10 cellular contexts compared by ENCODE assay signal in the genomic region with DNA sequence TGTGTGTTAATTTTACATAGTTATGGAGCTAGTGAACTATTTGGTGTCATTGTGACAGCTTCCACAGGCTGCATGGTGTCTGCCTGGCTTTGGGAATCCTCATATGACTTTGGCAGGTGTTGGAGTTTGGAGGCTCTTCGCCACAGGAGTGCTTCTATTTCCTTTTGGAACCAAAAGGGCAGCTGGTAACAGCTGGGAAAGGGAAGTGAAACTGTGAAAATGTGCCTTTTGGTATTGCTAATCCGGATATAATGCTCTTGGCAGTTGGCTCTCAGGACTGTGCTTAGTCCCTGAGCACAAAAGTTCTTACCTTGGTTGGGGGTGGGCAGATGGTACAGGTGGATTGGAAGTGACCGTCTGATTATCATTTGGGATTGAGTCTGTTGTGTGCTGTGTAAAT. TPM values are rescaled to one million over a fixed set of nuclear protein-coding genes. Genes with fewer than 3 reads are reported as not detected.
DNase-seq lines count a peak whose midpoint lies in the region; ATAC-seq and TF ChIP-seq lines count a peak whose summit lies in the region.
"Had no signal": no experiment of that assay in that cellular context is flagged by ENCODE, and none has a peak within 500 bp of the region (broad histone marks: within the 10 kb centered on the region; RNA-seq: fewer than 3 reads in every experiment).

No MANE protein-coding gene starts in this region.

- H3K4me1 Mint-ChIP-seq in activated naive CD8-positive, alpha-beta T cell treated with anti-CD3 and anti-CD28 coated beads, Interleukin-2, amount 10 ng/mL, durations not matched to agents 7 days and 5 days, result peaks cover 13% of the 10 kb centered on the region
- no peaks in the 10 kb centered on the region for H3K4me1 Mint-ChIP-seq in neural progenitor cell

- no peak overlapping the region for H3K9ac ChIP-seq in neural progenitor cell

- no peak overlapping the region for H3K27ac ChIP-seq in neural progenitor cell

- H3K4me1 ChIP-seq in neural progenitor cell, result no peaks in the 10 kb centered on the region

- H3K36me3 Mint-ChIP-seq in activated naive CD8-positive, alpha-beta T cell treated with anti-CD3 and anti-CD28 coated beads, Interleukin-2, amount 10 ng/mL, durations not matched to agents 7 days and 5 days, result peaks cover 7% of the 10 kb centered on the region
- H3K36me3 Mint-ChIP-seq in neural progenitor cell, result peaks cover 3% of the 10 kb centered on the region

- no peak overlapping the region for H2AFZ ChIP-seq in neural progenitor cell (replicated peaks)

- H3K4me3 ChIP-seq in GM08714 (ENCODE audit: low read length), result peak overlapping the region; percentile 42; the same call in 1 of the 2 replicates
- no peak overlapping the region for H3K4me3 ChIP-seq in neural progenitor cell

- CTCF ChIA-PET in GM10248 (lab: Yijun Ruan, JAX), result interaction anchor here (0.9 to 1.0 kb wide), 2 partner anchors 11 to 279 kb away, joined by 3 read pairs; no protein-coding TSS in a partner anchor

- no peaks in the 10 kb centered on the region for H3K9me3 ChIP-seq in neural progenitor cell (ENCODE audit: low read depth)

- no peaks in the 10 kb centered on the region for H3K27me3 ChIP-seq in neural progenitor cell

- peaks cover 6% of the 10 kb centered on the region for H3K36me3 ChIP-seq in neural progenitor cell

- no peak for DNase-seq in activated naive CD8-positive, alpha-beta T cell treated with anti-CD3 and anti-CD28 coated beads, Interleukin-2, amount 10 ng/mL, durations not matched to agents 7 days and 5 days
- DNase-seq in neural progenitor cell (ENCODE audit: low spot score) (no peak), 8988T (no peak), GM10248 (ENCODE audit: extremely low spot score) (no peak)
- DNase-seq: Calu3, midbrain had no signal

- TF ChIP-seq CTCF in neural progenitor cell (IDR thresholded peaks at IDR 0.05) (no peak), GM10248 (IDR thresholded peaks at IDR 0.05; ENCODE audit: control extremely low read depth, extremely low read depth, low read depth, missing control alignments) (no peak)

- no peak overlapping the region for H3K4me3 Mint-ChIP-seq in activated naive CD8-positive, alpha-beta T cell treated with anti-CD3 and anti-CD28 coated beads, Interleukin-2, amount 10 ng/mL, durations not matched to agents 7 days and 5 days
- H3K4me3 Mint-ChIP-seq in neural progenitor cell, result no peak overlapping the region

- H3K27ac Mint-ChIP-seq in activated naive CD8-positive, alpha-beta T cell treated with anti-CD3 and anti-CD28 coated beads, Interleukin-2, amount 10 ng/mL, durations not matched to agents 7 days and 5 days, result peak overlapping the region; percentile 76
- no peak overlapping the region for H3K27ac Mint-ChIP-seq in neural progenitor cell

- H3K9me3 Mint-ChIP-seq in activated naive CD8-positive, alpha-beta T cell treated with anti-CD3 and anti-CD28 coated beads, Interleukin-2, amount 10 ng/mL, durations not matched to agents 7 days and 5 days, result no peaks in the 10 kb centered on the region
- H3K9me3 Mint-ChIP-seq in neural progenitor cell, result no peaks in the 10 kb centered on the region

- POLR2A ChIA-PET in activated naive CD8-positive, alpha-beta T cell treated with anti-CD3 and anti-CD28 coated beads, Interleukin-2, amount 10 ng/mL, durations not matched to agents 7 days and 5 days (lab: Charles Lee), result interaction anchor here (0.6 kb wide), 1 partner anchor 58 kb away, joined by 3 read pairs; no protein-coding TSS in a partner anchor
- POLR2A ChIA-PET in GM10248 (lab: Yijun Ruan, JAX), result interaction anchor here (0.7 to 1.0 kb wide), 2 partner anchors 9 to 91 kb away, joined by 3 to 4 read pairs; no protein-coding TSS in a partner anchor

- no peak overlapping the region for H3K4me2 ChIP-seq in neural progenitor cell

- H3F3A ChIP-seq in neural progenitor cell (ENCODE audit: low read depth), result no peaks in the 10 kb centered on the region

- H3K79me2 ChIP-seq in neural progenitor cell (ENCODE audit: low read depth), result no peaks in the 10 kb centered on the region

- H4K20me1 ChIP-seq in neural progenitor cell (ENCODE audit: low read depth), result no peaks in the 10 kb centered on the region

- ATAC-seq in GM21447 (IDR thresholded peaks at IDR 0.05; ENCODE audit: unreplicated experiment) (peak; percentile 60), HG03460 (IDR thresholded peaks at IDR 0.05; ENCODE audit: unreplicated experiment) (peak; percentile 57), HG03457 (IDR thresholded peaks at IDR 0.05; ENCODE audit: unreplicated experiment) (no peak)
- ATAC-seq in activated naive CD8-positive, alpha-beta T cell treated with anti-CD3 and anti-CD28 coated beads, Interleukin-2, amount 10 ng/mL, durations not matched to agents 7 days and 5 days (ENCODE audit: low read depth), result no peak

- H3K27me3 Mint-ChIP-seq in activated naive CD8-positive, alpha-beta T cell treated with anti-CD3 and anti-CD28 coated beads, Interleukin-2, amount 10 ng/mL, durations not matched to agents 7 days and 5 days, result no peaks in the 10 kb centered on the region
- no peaks in the 10 kb centered on the region for H3K27me3 Mint-ChIP-seq in neural progenitor cell (ENCODE audit: insufficient read depth, low read depth)

RNA-seq across cellular contexts. Expression of a gene that starts 18.1 kb away (rescaled TPM):
- 10 to 100 TPM; 84.9 to 86.1 TPM for total RNA-seq in activated naive CD8-positive, alpha-beta T cell treated with anti-CD3 and anti-CD28 coated beads, Interleukin-2, amount 10 ng/mL, durations not matched to agents 7 days and 5 days
- 23.3 and 36.0 TPM in 2 replicates for total RNA-seq in neural progenitor cell (ENCODE audit: low replicate concordance)

RNA-seq across cellular contexts. Expression of a gene that starts 18.2 kb away (rescaled TPM):
- total RNA-seq in activated naive CD8-positive, alpha-beta T cell treated with anti-CD3 and anti-CD28 coated beads, Interleukin-2, amount 10 ng/mL, durations not matched to agents 7 days and 5 days, result 10 to 100 TPM; 29.9 to 33.0 TPM
- 24.9 and 31.6 TPM in 2 replicates for total RNA-seq in neural progenitor cell (ENCODE audit: low replicate concordance)

Comparison
In these comparisons a context has a peak if more than half of its experiments do, and no peak if none do; other contexts are left out.
1. ATAC-seq: peak in GM21447 (single experiment) and HG03460 (single experiment); none in activated naive CD8-positive, alpha-beta T cell treated with anti-CD3 and anti-CD28 coated beads, Interleukin-2, amount 10 ng/mL, durations not matched to agents 7 days and 5 days (single experiment) and HG03457 (single experiment).